ENCODE assay signal across 14 cellular contexts in genomic region chr18:46291149-46291548, GRCh38.
DNase-seq lines count a peak whose midpoint lies in the region; ATAC-seq and TF ChIP-seq lines count a peak whose summit lies in the region.
"Had no signal": no experiment of that assay in that cellular context is flagged by ENCODE, and none has a peak within 500 bp of the region (broad histone marks: within the 10 kb centered on the region; RNA-seq: fewer than 3 reads in every experiment).

No MANE protein-coding gene starts in this region.

- TF ChIP-seq CTCF in DND-41 (IDR thresholded peaks at IDR 0.05; ENCODE audit: borderline replicate concordance, extremely low read depth, low read length, poor library complexity, severe bottlenecking) (peak; percentile 10), HL-60 (IDR thresholded peaks at IDR 0.05; ENCODE audit: insufficient read depth, low read length) (peak; percentile 36)

- H3K27ac ChIP-seq in DND-41 (ENCODE audit: low read length), result no peak overlapping the region
- H3K27ac ChIP-seq in HL-60 (replicated peaks), result no peak overlapping the region
- H3K27ac ChIP-seq: neural progenitor cell, RWPE1 had no signal

- H3K9me3 ChIP-seq in DND-41 (ENCODE audit: insufficient read depth, low read length, severe bottlenecking), result no peaks in the 10 kb centered on the region

- no peak for ATAC-seq in DND-41 (ENCODE audit: insufficient read depth, low read depth)
- ATAC-seq in HG03457 (IDR thresholded peaks at IDR 0.05; ENCODE audit: unreplicated experiment), result no peak

- no peak overlapping the region for H2AFZ ChIP-seq in DND-41 (ENCODE audit: low read depth, low read length)
- H2AFZ ChIP-seq: neural progenitor cell had no signal

- DNase-seq in DND-41, result no peak
- peak; percentile 60 to 87 for DNase-seq in HL-60 (ENCODE audit: low read depth in 1 of 2, low spot score in 1 of 2)
- DNase-seq in SIG-M5 treated with dmso at 0.1 percent for 504 hours (lab: John Stamatoyannopoulos, UW; ENCODE audit: unreplicated experiment), result peak; percentile 69
- peak; percentile 28 for DNase-seq in mesenteric fat pad (ENCODE audit: low spot score)
- DNase-seq in RKO (ENCODE audit: low spot score), result no peak
- DNase-seq in ureter (ENCODE audit: low spot score), result no peak
- DNase-seq: activated CD4-positive, alpha-beta T cell treated with anti-CD3 and anti-CD28 coated beads, Interleukin-2, amount 10 ng/mL, durations not matched to agents 24 days and 14 days; activated T-cell treated with anti-CD3 and anti-CD28 coated beads, Interleukin-2, amount 50 U/mL, for 1 hour; DMS153; NCI-H2029 treated with DMSO at 0.1 percent for 48 hours; NCI-H526 had no signal

- no peaks in the 10 kb centered on the region for H3K4me1 ChIP-seq in DND-41 (ENCODE audit: insufficient read depth, low read length)

- no peaks in the 10 kb centered on the region for H3K36me3 ChIP-seq in DND-41 (ENCODE audit: insufficient read depth, low read length)
- H3K36me3 ChIP-seq: neural progenitor cell had no signal

- H3K4me3 ChIP-seq in DND-41 (ENCODE audit: low read depth in 1 of 2, low read length in 2 of 2) (no peak overlapping the region), HL-60 (replicated peaks; ENCODE audit: insufficient read depth, low read length) (no peak overlapping the region)
- H3K4me3 ChIP-seq: neural progenitor cell had no signal

- no peaks in the 10 kb centered on the region for H4K20me1 ChIP-seq in DND-41 (ENCODE audit: insufficient read depth, low read length)

- no peak overlapping the region for H3K4me2 ChIP-seq in DND-41 (ENCODE audit: insufficient read depth, low read length)
- H3K4me2 ChIP-seq: neural progenitor cell had no signal

- H3K79me2 ChIP-seq in DND-41 (ENCODE audit: insufficient read depth, low read length), result no peaks in the 10 kb centered on the region

- no peak overlapping the region for H3K9ac ChIP-seq in DND-41 (ENCODE audit: low read depth, low read length)
- H3K9ac ChIP-seq: neural progenitor cell had no signal

- H3K27me3 ChIP-seq in DND-41 (ENCODE audit: insufficient read depth, low read length, poor library complexity), result no peaks in the 10 kb centered on the region
- no peaks in the 10 kb centered on the region for H3K27me3 ChIP-seq in HL-60 (ENCODE audit: insufficient read depth, poor library complexity, severe bottlenecking)
- H3K27me3 ChIP-seq: neural progenitor cell had no signal

Comparison
In these comparisons a context has a peak if more than half of its experiments do, and no peak if none do; other contexts are left out.
1. DNase-seq: peak in HL-60 (2 of 2), SIG-M5 treated with dmso at 0.1 percent for 504 hours (single experiment) and mesenteric fat pad (single experiment); none in DND-41 (single experiment), RKO (single experiment) and ureter (single experiment).